Comparison of ENCODE assay signal across 1 cellular context in the genomic region with DNA sequence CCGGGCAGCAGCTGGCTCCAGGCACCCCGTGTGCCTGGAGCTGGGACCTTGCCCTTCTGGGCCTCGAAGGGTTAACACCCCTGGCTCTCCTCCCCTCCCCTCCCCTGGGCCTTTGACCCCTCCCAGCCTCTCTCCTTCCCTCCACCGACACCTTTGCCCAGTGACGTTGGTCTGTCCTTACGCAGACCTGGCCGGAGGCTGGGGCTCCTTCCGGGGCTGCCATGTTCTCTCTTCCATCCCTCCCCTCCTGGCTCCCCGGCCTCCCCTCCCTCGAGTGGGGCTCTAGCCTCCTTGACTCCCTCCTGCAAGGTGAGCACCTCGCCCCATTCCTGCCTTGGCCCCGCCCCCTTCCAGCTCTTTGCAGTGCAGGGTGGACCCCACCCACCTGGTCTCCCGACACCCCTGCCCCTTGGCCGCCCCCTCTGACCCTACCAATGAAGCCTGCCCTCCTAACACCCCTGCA.
TF ChIP-seq lines count a peak whose summit lies in the region.

A gene (plus strand): TSS at position 161 of the 463 bp plus-strand sequence. CDS start 61 bp downstream, at position 222.

TF ChIP-seq in A549, 52 proteins besides CTCF, POLR2A, EP300 and RAD21 (continued from another document):
- TF ChIP-seq TFCP2L1 (CRISPR knock-in tag; IDR thresholded peaks at IDR 0.05) (no peak), ZSCAN20 (CRISPR knock-in tag; IDR thresholded peaks at IDR 0.05) (no peak), ZC3H11A (IDR thresholded peaks at IDR 0.05) (no peak), POLR2AphosphoS2 (conservative IDR thresholded peaks at IDR 0.05; ENCODE audit: low read length) (no peak), HOXB13 (CRISPR knock-in tag; IDR thresholded peaks at IDR 0.05; ENCODE audit: low read depth) (no peak), SREBF2 (IDR thresholded peaks at IDR 0.05) (no peak)
- TF ChIP-seq, protein P1, sequence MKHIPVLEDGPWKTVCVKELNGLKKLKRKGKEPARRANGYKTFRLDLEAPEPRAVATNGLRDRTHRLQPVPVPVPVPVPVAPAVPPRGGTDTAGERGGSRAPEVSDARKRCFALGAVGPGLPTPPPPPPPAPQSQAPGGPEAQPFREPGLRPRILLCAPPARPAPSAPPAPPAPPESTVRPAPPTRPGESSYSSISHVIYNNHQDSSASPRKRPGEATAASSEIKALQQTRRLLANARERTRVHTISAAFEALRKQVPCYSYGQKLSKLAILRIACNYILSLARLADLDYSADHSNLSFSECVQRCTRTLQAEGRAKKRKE (CRISPR knock-in tag; IDR thresholded peaks at IDR 0.05; ENCODE audit: low read depth), result no peak
- TF ChIP-seq, protein P2, sequence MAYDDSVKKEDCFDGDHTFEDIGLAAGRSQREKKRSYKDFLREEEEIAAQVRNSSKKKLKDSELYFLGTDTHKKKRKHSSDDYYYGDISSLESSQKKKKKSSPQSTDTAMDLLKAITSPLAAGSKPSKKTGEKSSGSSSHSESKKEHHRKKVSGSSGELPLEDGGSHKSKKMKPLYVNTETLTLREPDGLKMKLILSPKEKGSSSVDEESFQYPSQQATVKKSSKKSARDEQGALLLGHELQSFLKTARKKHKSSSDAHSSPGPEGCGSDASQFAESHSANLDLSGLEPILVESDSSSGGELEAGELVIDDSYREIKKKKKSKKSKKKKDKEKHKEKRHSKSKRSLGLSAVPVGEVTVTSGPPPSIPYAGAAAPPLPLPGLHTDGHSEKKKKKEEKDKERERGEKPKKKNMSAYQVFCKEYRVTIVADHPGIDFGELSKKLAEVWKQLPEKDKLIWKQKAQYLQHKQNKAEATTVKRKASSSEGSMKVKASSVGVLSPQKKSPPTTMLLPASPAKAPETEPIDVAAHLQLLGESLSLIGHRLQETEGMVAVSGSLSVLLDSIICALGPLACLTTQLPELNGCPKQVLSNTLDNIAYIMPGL (CRISPR knock-in tag; IDR thresholded peaks at IDR 0.05; ENCODE audit: borderline replicate concordance), result no peak
- TF ChIP-seq, protein P3, sequence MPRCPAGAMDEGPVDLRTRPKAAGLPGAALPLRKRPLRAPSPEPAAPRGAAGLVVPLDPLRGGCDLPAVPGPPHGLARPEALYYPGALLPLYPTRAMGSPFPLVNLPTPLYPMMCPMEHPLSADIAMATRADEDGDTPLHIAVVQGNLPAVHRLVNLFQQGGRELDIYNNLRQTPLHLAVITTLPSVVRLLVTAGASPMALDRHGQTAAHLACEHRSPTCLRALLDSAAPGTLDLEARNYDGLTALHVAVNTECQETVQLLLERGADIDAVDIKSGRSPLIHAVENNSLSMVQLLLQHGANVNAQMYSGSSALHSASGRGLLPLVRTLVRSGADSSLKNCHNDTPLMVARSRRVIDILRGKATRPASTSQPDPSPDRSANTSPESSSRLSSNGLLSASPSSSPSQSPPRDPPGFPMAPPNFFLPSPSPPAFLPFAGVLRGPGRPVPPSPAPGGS (IDR thresholded peaks at IDR 0.05), result no peak
- TF ChIP-seq, protein P4, sequence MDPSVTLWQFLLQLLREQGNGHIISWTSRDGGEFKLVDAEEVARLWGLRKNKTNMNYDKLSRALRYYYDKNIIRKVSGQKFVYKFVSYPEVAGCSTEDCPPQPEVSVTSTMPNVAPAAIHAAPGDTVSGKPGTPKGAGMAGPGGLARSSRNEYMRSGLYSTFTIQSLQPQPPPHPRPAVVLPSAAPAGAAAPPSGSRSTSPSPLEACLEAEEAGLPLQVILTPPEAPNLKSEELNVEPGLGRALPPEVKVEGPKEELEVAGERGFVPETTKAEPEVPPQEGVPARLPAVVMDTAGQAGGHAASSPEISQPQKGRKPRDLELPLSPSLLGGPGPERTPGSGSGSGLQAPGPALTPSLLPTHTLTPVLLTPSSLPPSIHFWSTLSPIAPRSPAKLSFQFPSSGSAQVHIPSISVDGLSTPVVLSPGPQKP (IDR thresholded peaks at IDR 0.05; ENCODE audit: low read depth, low read length), result no peak
- TF ChIP-seq, protein P5, sequence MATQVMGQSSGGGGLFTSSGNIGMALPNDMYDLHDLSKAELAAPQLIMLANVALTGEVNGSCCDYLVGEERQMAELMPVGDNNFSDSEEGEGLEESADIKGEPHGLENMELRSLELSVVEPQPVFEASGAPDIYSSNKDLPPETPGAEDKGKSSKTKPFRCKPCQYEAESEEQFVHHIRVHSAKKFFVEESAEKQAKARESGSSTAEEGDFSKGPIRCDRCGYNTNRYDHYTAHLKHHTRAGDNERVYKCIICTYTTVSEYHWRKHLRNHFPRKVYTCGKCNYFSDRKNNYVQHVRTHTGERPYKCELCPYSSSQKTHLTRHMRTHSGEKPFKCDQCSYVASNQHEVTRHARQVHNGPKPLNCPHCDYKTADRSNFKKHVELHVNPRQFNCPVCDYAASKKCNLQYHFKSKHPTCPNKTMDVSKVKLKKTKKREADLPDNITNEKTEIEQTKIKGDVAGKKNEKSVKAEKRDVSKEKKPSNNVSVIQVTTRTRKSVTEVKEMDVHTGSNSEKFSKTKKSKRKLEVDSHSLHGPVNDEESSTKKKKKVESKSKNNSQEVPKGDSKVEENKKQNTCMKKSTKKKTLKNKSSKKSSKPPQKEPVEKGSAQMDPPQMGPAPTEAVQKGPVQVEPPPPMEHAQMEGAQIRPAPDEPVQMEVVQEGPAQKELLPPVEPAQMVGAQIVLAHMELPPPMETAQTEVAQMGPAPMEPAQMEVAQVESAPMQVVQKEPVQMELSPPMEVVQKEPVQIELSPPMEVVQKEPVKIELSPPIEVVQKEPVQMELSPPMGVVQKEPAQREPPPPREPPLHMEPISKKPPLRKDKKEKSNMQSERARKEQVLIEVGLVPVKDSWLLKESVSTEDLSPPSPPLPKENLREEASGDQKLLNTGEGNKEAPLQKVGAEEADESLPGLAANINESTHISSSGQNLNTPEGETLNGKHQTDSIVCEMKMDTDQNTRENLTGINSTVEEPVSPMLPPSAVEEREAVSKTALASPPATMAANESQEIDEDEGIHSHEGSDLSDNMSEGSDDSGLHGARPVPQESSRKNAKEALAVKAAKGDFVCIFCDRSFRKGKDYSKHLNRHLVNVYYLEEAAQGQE (IDR thresholded peaks at IDR 0.05), result no peak
- TF ChIP-seq, protein P6, sequence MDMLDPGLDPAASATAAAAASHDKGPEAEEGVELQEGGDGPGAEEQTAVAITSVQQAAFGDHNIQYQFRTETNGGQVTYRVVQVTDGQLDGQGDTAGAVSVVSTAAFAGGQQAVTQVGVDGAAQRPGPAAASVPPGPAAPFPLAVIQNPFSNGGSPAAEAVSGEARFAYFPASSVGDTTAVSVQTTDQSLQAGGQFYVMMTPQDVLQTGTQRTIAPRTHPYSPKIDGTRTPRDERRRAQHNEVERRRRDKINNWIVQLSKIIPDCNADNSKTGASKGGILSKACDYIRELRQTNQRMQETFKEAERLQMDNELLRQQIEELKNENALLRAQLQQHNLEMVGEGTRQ (IDR thresholded peaks at IDR 0.05), result no peak
TF ChIP-seq in A549: peak in this region for 0.
